1 cellular context compared by ENCODE assay signal in the genomic region with DNA sequence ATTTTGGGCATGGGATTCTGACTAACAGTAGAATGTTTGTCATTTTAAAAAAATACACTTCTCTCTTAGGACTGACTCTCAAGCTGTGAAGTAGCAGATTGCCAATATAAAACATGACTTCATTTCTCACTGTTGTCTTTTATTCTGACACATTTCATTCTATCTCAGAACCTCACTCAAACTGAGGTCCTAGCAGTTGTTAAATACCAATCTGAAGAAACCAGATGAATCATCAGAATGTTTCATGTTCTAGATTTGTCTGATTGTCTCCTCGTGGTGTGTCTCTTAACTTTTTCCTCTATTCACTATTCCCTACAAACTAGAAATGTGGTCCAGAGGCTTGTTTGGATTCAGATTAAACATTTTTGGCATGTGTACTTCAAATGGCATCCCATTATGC.
TF ChIP-seq lines count a peak whose summit lies in the region.

No MANE protein-coding gene starts in this region.

TF ChIP-seq in A549, 52 proteins besides CTCF, POLR2A, EP300 and RAD21 (continued from another document):
- TF ChIP-seq, protein P1, sequence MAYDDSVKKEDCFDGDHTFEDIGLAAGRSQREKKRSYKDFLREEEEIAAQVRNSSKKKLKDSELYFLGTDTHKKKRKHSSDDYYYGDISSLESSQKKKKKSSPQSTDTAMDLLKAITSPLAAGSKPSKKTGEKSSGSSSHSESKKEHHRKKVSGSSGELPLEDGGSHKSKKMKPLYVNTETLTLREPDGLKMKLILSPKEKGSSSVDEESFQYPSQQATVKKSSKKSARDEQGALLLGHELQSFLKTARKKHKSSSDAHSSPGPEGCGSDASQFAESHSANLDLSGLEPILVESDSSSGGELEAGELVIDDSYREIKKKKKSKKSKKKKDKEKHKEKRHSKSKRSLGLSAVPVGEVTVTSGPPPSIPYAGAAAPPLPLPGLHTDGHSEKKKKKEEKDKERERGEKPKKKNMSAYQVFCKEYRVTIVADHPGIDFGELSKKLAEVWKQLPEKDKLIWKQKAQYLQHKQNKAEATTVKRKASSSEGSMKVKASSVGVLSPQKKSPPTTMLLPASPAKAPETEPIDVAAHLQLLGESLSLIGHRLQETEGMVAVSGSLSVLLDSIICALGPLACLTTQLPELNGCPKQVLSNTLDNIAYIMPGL (CRISPR knock-in tag; IDR thresholded peaks at IDR 0.05; ENCODE audit: borderline replicate concordance): no peak
- TF ChIP-seq JUN (IDR thresholded peaks at IDR 0.05) (no peak), TFCP2L1 (CRISPR knock-in tag; IDR thresholded peaks at IDR 0.05) (no peak), KDM5A (IDR thresholded peaks at IDR 0.05) (no peak)
